8 cellular contexts compared by ENCODE assay signal in genomic region chr22:41589601-41590365, GRCh38.
DNase-seq lines count a peak whose midpoint lies in the region; ATAC-seq and TF ChIP-seq lines count a peak whose summit lies in the region.

Gene PMM1 (minus strand): TSS chr22:41589840. CDS start chr22:41589805, 35 bp downstream.

- TF ChIP-seq CTCF in AG09319 (IDR thresholded peaks at IDR 0.05; ENCODE audit: low read depth, low read length) = no peak

- DNase-seq in AG09319 (ENCODE audit: extremely low read depth, low read depth) (peak; percentile 99), NCI-H446 treated with DMSO at 0.1 percent for 48 hours (lab: John Stamatoyannopoulos, UW) (peak; percentile 99), cerebellar cortex (ENCODE audit: low spot score) (peak; percentile 100), islet precursor cell (peak; percentile 100)
- DNase-seq in stimulated activated CD4-positive, alpha-beta T cell treated with anti-CD3 and anti-CD28 coated beads, Interleukin-12 subunit alpha, Interleukin-12 subunit beta, amount 100 ng/mL, for 48 hours (ENCODE audit: low read depth in 2 of 3, low spot score in 1 of 3) = peak; percentile 100

- peak; percentile 87 for ATAC-seq in GM19035 (IDR thresholded peaks at IDR 0.05; ENCODE audit: unreplicated experiment)
- ATAC-seq in HG03354 (IDR thresholded peaks at IDR 0.05; ENCODE audit: poor library complexity, severe bottlenecking, unreplicated experiment) = peak; percentile 92
- peak; percentile 97 to 98 for ATAC-seq in activated CD4-positive, CD25-positive, alpha-beta regulatory T cell treated with anti-CD3 and anti-CD28 coated beads, Interleukin-2, amount 50 U/mL, for 24 hours

Comparison
In these comparisons a context has a peak if more than half of its experiments do, and no peak if none do; other contexts are left out.
1. Peak in every context shown above with its lines: DNase-seq and ATAC-seq.